ENCODE assay signal across 25 cellular contexts in genomic region chr15:57089815-57090214, GRCh38.
DNase-seq lines count a peak whose midpoint lies in the region; ATAC-seq and TF ChIP-seq lines count a peak whose summit lies in the region.
"Had no signal": no experiment of that assay in that cellular context is flagged by ENCODE, and none has a peak within 500 bp of the region (broad histone marks: within the 10 kb centered on the region; RNA-seq: fewer than 3 reads in every experiment).

No MANE protein-coding gene starts in this region.

- H4K91ac ChIP-seq in trophoblast cell (ENCODE audit: low read depth, low read length), result no peak overlapping the region

- no peaks in the 10 kb centered on the region for H3K9me2 ChIP-seq in GM23338 (ENCODE audit: insufficient read depth)

- no peak overlapping the region for H2AK5ac ChIP-seq in trophoblast cell (ENCODE audit: low read length)

- H3K4ac ChIP-seq in trophoblast cell (ENCODE audit: low read depth, low read length), result no peak overlapping the region

- H3K27me3 Mint-ChIP-seq in GM23338 (ENCODE audit: insufficient read depth, low read depth, poor library complexity), result no peaks in the 10 kb centered on the region
- H3K27me3 Mint-ChIP-seq in T-helper 17 cell, result no peaks in the 10 kb centered on the region
- H3K27me3 Mint-ChIP-seq in endodermal cell (ENCODE audit: insufficient read depth), result no peaks in the 10 kb centered on the region
- H3K27me3 Mint-ChIP-seq: CD8-positive, alpha-beta memory T cell had no signal

- H3K36me3 Mint-ChIP-seq in GM23338 (ENCODE audit: low read depth), result no peaks in the 10 kb centered on the region; the same call in 2 of the 3 replicates
- H3K36me3 Mint-ChIP-seq in T-helper 17 cell (ENCODE audit: low read depth), result peaks cover 2% of the 10 kb centered on the region
- H3K36me3 Mint-ChIP-seq in endodermal cell (ENCODE audit: low read depth), result peaks cover 7% of the 10 kb centered on the region

- H3K9me3 Mint-ChIP-seq in GM23338 (no peaks in the 10 kb centered on the region), endodermal cell (no peaks in the 10 kb centered on the region)
- H3K9me3 Mint-ChIP-seq: CD8-positive, alpha-beta memory T cell had no signal

- H3K4me1 ChIP-seq in GM23338 (ENCODE audit: insufficient read depth), result peaks cover 10% of the 10 kb centered on the region; the same call in 1 of the 2 replicates
- no peaks in the 10 kb centered on the region for H3K4me1 ChIP-seq in endodermal cell (ENCODE audit: control insufficient read depth, insufficient read depth, low read length)
- peaks cover 0 to 2% of the 10 kb centered on the region in 2 experiments for H3K4me1 ChIP-seq in trophoblast cell (ENCODE audit: control insufficient read depth in 1 of 2, insufficient read depth in 2 of 2, low read length in 2 of 2)
- no peaks in the 10 kb centered on the region for H3K4me1 ChIP-seq in foreskin keratinocyte

- no peak overlapping the region for H2BK5ac ChIP-seq in trophoblast cell (ENCODE audit: low read depth, low read length, poor library complexity)

- peak overlapping the region; percentile 22 for H2BK12ac ChIP-seq in trophoblast cell (ENCODE audit: low read length)

- H2BK120ac ChIP-seq in trophoblast cell (ENCODE audit: insufficient read depth, low read length, poor library complexity), result no peak overlapping the region

- TF ChIP-seq CTCF in GM23338 (conservative IDR thresholded peaks at IDR 0.05; ENCODE audit: low read depth in 2 of 2), result no peak
- TF ChIP-seq CTCF in endodermal cell (conservative IDR thresholded peaks at IDR 0.05), result no peak
- no peak for TF ChIP-seq CTCF in foreskin keratinocyte (conservative IDR thresholded peaks at IDR 0.05)

- H3K27me3 ChIP-seq in GM23338 (ENCODE audit: insufficient read depth), result no peaks in the 10 kb centered on the region
- no peaks in the 10 kb centered on the region for H3K27me3 ChIP-seq in endodermal cell (ENCODE audit: control insufficient read depth, insufficient read depth, low read length, poor library complexity, severe bottlenecking)
- H3K27me3 ChIP-seq in trophoblast cell (ENCODE audit: insufficient read depth, low read length), result no peaks in the 10 kb centered on the region
- H3K27me3 ChIP-seq in foreskin keratinocyte, result no peaks in the 10 kb centered on the region

- H3K4me3 Mint-ChIP-seq in GM23338, result no peak overlapping the region
- no peak overlapping the region for H3K4me3 Mint-ChIP-seq in T-helper 17 cell
- H3K4me3 Mint-ChIP-seq in endodermal cell, result no peak overlapping the region
- H3K4me3 Mint-ChIP-seq: CD8-positive, alpha-beta memory T cell had no signal

- H3K79me2 ChIP-seq in GM23338 (replicated peaks; ENCODE audit: insufficient read depth), result peaks cover 33% of the 10 kb centered on the region
- no peaks in the 10 kb centered on the region for H3K79me2 ChIP-seq in trophoblast cell (ENCODE audit: control insufficient read depth, insufficient read depth, low read length, poor library complexity)

- DNase-seq in GM23338 (ENCODE audit: low spot score), result no peak
- no peak for DNase-seq in T-helper 17 cell
- DNase-seq in endodermal cell, result no peak
- peak in 1 of 2 donors; percentile 26 for DNase-seq in trophoblast cell
- DNase-seq in caudate nucleus (lab: John Stamatoyannopoulos, UW), result no peak
- DNase-seq in foreskin keratinocyte, result no peak
- no peak for DNase-seq in NCI-H2107 (lab: John Stamatoyannopoulos, UW)
- DNase-seq in islet precursor cell, result no peak
- DNase-seq: CD8-positive, alpha-beta memory T cell; DMS 273 treated with DMSO at 0.1 percent for 48 hours; DMS79; EL; GDM1; KBM-7; MM.1S; NCI-H1694; NCI-H2029 treated with DMSO at 0.1 percent for 48 hours; NCI-H2227 treated with DMSO at 0.1 percent for 48 hours; SIG-M5 had no signal

- H3K23ac ChIP-seq in trophoblast cell (ENCODE audit: low read length), result no peak overlapping the region

- ATAC-seq in GM23338, result no peak
- ATAC-seq in T-helper 17 cell, result no peak
- ATAC-seq in foreskin keratinocyte, result no peak
- ATAC-seq: HCT116, Panc1 had no signal

- WGBS in endodermal cell (ENCODE audit: insufficient coverage in 1 of 2, insufficient read length in 1 of 2), 2 experiments, result 94 to 96% methylated on average over 2 to 5 of the region's 5 CpGs
- no CpG with 5 or more reads among the region's 5 CpGs for WGBS in trophoblast cell (ENCODE audit: extremely low coverage, insufficient coverage, insufficient read length)

- no peaks in the 10 kb centered on the region for H3K9me3 ChIP-seq in T-helper 17 cell (ENCODE audit: control insufficient read depth, low read length, poor library complexity, severe bottlenecking)
- H3K9me3 ChIP-seq in endodermal cell (ENCODE audit: control insufficient read depth, low read length), result no peaks in the 10 kb centered on the region
- no peaks in the 10 kb centered on the region for H3K9me3 ChIP-seq in trophoblast cell (ENCODE audit: insufficient read depth, low read depth, low read length)

- no peak overlapping the region for H4K12ac ChIP-seq in trophoblast cell (ENCODE audit: low read depth, low read length)

- H4K8ac ChIP-seq in trophoblast cell (ENCODE audit: low read depth, low read length), result no peak overlapping the region

- no peaks in the 10 kb centered on the region for H3K79me1 ChIP-seq in trophoblast cell (ENCODE audit: low read length)

- no peak overlapping the region for H2AFZ ChIP-seq in GM23338
- no peak overlapping the region for H2AFZ ChIP-seq in trophoblast cell (ENCODE audit: insufficient read depth, low read length, poor library complexity)

- no peaks in the 10 kb centered on the region for H3F3A ChIP-seq in GM23338 (replicated peaks; ENCODE audit: low read depth)

- H3K14ac ChIP-seq in trophoblast cell (ENCODE audit: low read length), result no peak overlapping the region

- no peak overlapping the region for H3K27ac ChIP-seq in GM23338 (ENCODE audit: low read depth)
- peak overlapping the region; percentile 42 for H3K27ac ChIP-seq in endodermal cell (ENCODE audit: low read depth, low read length)
- H3K27ac ChIP-seq in trophoblast cell (ENCODE audit: low read depth, low read length), result no peak overlapping the region
- H3K27ac ChIP-seq in caudate nucleus (ENCODE audit: low read depth, low read length), result no peak overlapping the region
- H3K27ac ChIP-seq in foreskin keratinocyte, result no peak overlapping the region
- H3K27ac ChIP-seq: C4-2B, RWPE1, SK-N-MC had no signal

- H3K18ac ChIP-seq in trophoblast cell (ENCODE audit: low read length), result peak overlapping the region; percentile 37

- peaks cover 4% of the 10 kb centered on the region; the same call in 1 of the 2 replicates for H4K20me1 ChIP-seq in GM23338 (replicated peaks; ENCODE audit: insufficient read depth)

- H3K4me3 ChIP-seq in GM23338 (no peak overlapping the region), endodermal cell (ENCODE audit: low read length) (no peak overlapping the region), trophoblast cell (ENCODE audit: low read depth, low read length) (no peak overlapping the region)
- H3K4me3 ChIP-seq: GM12878, SK-N-MC had no signal

- H3K36me3 ChIP-seq in GM23338 (ENCODE audit: insufficient read depth) (no peaks in the 10 kb centered on the region), endodermal cell (ENCODE audit: control insufficient read depth, insufficient read depth, low read length) (peaks cover 28% of the 10 kb centered on the region), trophoblast cell (ENCODE audit: control insufficient read depth in 1 of 2, insufficient read depth in 2 of 2, low read length in 2 of 2) (peaks cover 0 to 1% of the 10 kb centered on the region in 2 experiments)

- H3K4me2 ChIP-seq in GM23338, result no peak overlapping the region
- no peak overlapping the region for H3K4me2 ChIP-seq in trophoblast cell (ENCODE audit: low read length)

- H3K27ac Mint-ChIP-seq in GM23338 (0 out of 2 replicates have a peak overlapping the region, but pooled peaks have one; percentile 4), T-helper 17 cell (peak overlapping the region; percentile 16), endodermal cell (no peak overlapping the region)

- H3K4me1 Mint-ChIP-seq in GM23338, result peaks cover 24% of the 10 kb centered on the region
- H3K4me1 Mint-ChIP-seq in T-helper 17 cell, result peaks cover 8% of the 10 kb centered on the region
- H3K4me1 Mint-ChIP-seq in endodermal cell, result peaks cover 9% of the 10 kb centered on the region

- H3K9ac ChIP-seq in endodermal cell (ENCODE audit: extremely low read depth, low read length, poor library complexity, severe bottlenecking) (no peak overlapping the region), trophoblast cell (ENCODE audit: low read length) (no peak overlapping the region)
